ENCODE assay signal across 8 cellular contexts in the genomic region with DNA sequence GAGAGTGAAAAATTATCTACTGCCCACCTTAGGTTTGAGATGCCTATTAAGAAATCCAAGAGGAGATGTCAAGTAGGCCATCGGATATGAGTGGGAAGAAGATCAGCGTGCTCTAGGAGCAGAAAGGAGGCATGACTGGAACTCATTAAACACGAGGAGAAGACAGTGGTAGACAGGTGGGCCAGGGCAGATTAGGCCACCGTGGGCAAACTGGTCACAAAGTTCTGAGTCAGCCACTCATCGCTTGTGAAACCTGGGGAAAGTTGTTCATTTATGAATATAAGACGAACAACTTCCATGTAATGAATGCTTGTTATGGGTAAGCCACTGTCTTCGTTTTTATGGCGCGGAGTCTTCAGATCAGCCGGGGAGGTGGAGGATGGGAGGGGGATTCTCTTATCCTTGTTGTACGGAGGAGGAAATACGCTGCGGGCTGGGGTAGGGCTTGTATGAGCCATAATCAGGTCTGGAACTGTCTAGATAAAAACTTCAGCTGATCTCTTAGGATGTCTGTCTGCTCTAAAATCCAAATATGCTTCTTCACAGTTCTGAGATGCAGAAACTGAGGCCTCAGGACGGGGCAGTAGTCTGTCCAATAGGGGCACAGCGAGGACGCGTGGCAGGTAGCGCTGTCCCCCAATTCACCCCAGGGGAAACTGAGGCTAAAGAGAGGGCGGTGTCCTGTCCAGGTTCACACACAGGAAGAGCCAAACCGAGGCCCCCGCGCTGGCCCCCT. TPM values are rescaled to one million over a fixed set of nuclear protein-coding genes. Genes with fewer than 3 reads are reported as not detected.
A peak's percentile ranks its signal among the peaks of the same experiment; 100 is the strongest.
DNase-seq lines count a peak whose midpoint lies in the region; ATAC-seq and TF ChIP-seq lines count a peak whose summit lies in the region.

No MANE protein-coding gene starts in this region.

- peak overlapping the region; percentile 29 for H3K4me3 ChIP-seq in iPS-11a (ENCODE audit: low read depth, low read length)

- peak; percentile 17 for DNase-seq in activated naive CD4-positive, alpha-beta T cell treated with anti-CD3 and anti-CD28 coated beads for 36 hours
- DNase-seq in activated naive CD4-positive, alpha-beta T cell treated with anti-CD3 and anti-CD28 coated beads, Interleukin-2, amount 50 U/mL, for 16 hours, result no peak
- no peak for DNase-seq in activated B cell treated with CpG ODN at 0.5 μM for 24 hours
- DNase-seq in stimulated activated naive B cell treated with anti-CD40 and anti-IgM and Interleukin-4, amounts not matched to agents 10 μg/mL and 1 μg/mL and 100 μg/mL, for 72 hours, result no peak
- no peak for DNase-seq in DMS153 treated with DMSO at 0.1 percent for 48 hours (lab: John Stamatoyannopoulos, UW; ENCODE audit: unreplicated experiment)
- DNase-seq in NCI-H1436 (lab: John Stamatoyannopoulos, UW), result no peak

- H3K4me1 Mint-ChIP-seq in activated naive CD4-positive, alpha-beta T cell treated with anti-CD3 and anti-CD28 coated beads for 36 hours (ENCODE audit: low read depth), result peaks cover 35% of the 10 kb centered on the region
- H3K4me1 Mint-ChIP-seq in activated B cell treated with CpG ODN at 0.5 μM for 24 hours, result peaks cover 29% of the 10 kb centered on the region
- H3K4me1 Mint-ChIP-seq in stimulated activated naive B cell treated with anti-CD40 and anti-IgM and Interleukin-4, amounts not matched to agents 10 μg/mL and 1 μg/mL and 100 μg/mL, for 72 hours, result peaks cover 26 to 38% of the 10 kb centered on the region in 2 donors

- H3K36me3 Mint-ChIP-seq in activated naive CD4-positive, alpha-beta T cell treated with anti-CD3 and anti-CD28 coated beads for 36 hours (ENCODE audit: low read depth), result peaks cover 1% of the 10 kb centered on the region
- H3K36me3 Mint-ChIP-seq in activated B cell treated with CpG ODN at 0.5 μM for 24 hours (ENCODE audit: low read depth), result peaks cover 7% of the 10 kb centered on the region
- H3K36me3 Mint-ChIP-seq in stimulated activated naive B cell treated with anti-CD40 and anti-IgM and Interleukin-4, amounts not matched to agents 10 μg/mL and 1 μg/mL and 100 μg/mL, for 72 hours, result peaks cover 1 to 7% of the 10 kb centered on the region in 2 donors

- no peaks in the 10 kb centered on the region for H3K27me3 Mint-ChIP-seq in activated naive CD4-positive, alpha-beta T cell treated with anti-CD3 and anti-CD28 coated beads for 36 hours (ENCODE audit: low read depth)
- H3K27me3 Mint-ChIP-seq in activated B cell treated with CpG ODN at 0.5 μM for 24 hours, result no peaks in the 10 kb centered on the region
- no peaks in the 10 kb centered on the region for H3K27me3 Mint-ChIP-seq in stimulated activated naive B cell treated with anti-CD40 and anti-IgM and Interleukin-4, amounts not matched to agents 10 μg/mL and 1 μg/mL and 100 μg/mL, for 72 hours

- POLR2A ChIA-PET in activated B cell treated with CpG ODN at 0.5 μM for 24 hours (lab: Charles Lee), result interaction anchor here (0.9 to 3.2 kb wide), 4 partner anchors 18 to 733 kb away, joined by 3 to 40 read pairs (median 4); a partner anchor contains a TSS

- peak overlapping the region; percentile 97 for H3K4me3 Mint-ChIP-seq in activated naive CD4-positive, alpha-beta T cell treated with anti-CD3 and anti-CD28 coated beads for 36 hours
- peak overlapping the region; percentile 98 for H3K4me3 Mint-ChIP-seq in activated B cell treated with CpG ODN at 0.5 μM for 24 hours
- H3K4me3 Mint-ChIP-seq in stimulated activated naive B cell treated with anti-CD40 and anti-IgM and Interleukin-4, amounts not matched to agents 10 μg/mL and 1 μg/mL and 100 μg/mL, for 72 hours, result peak overlapping the region; percentile 88 to 89

- CTCF ChIA-PET in activated naive CD4-positive, alpha-beta T cell treated with anti-CD3 and anti-CD28 coated beads for 36 hours (lab: Charles Lee), result no interaction called here
- CTCF ChIA-PET in activated B cell treated with CpG ODN at 0.5 μM for 24 hours (lab: Charles Lee), result interaction anchor here (2.2 kb wide), 1 partner anchor 59 kb away, joined by 6 read pairs; no protein-coding TSS in a partner anchor

- H3K9me3 Mint-ChIP-seq in activated naive CD4-positive, alpha-beta T cell treated with anti-CD3 and anti-CD28 coated beads for 36 hours, result no peaks in the 10 kb centered on the region
- H3K9me3 Mint-ChIP-seq in activated B cell treated with CpG ODN at 0.5 μM for 24 hours, result no peaks in the 10 kb centered on the region
- no peaks in the 10 kb centered on the region for H3K9me3 Mint-ChIP-seq in stimulated activated naive B cell treated with anti-CD40 and anti-IgM and Interleukin-4, amounts not matched to agents 10 μg/mL and 1 μg/mL and 100 μg/mL, for 72 hours

- ATAC-seq in activated B cell treated with CpG ODN at 0.5 μM for 24 hours (ENCODE audit: low read depth) (no peak), GM18520 (IDR thresholded peaks at IDR 0.05; ENCODE audit: unreplicated experiment) (no peak)
- no peak for ATAC-seq in stimulated activated naive B cell treated with anti-CD40 and anti-IgM and Interleukin-4, amounts not matched to agents 10 μg/mL and 1 μg/mL and 100 μg/mL, for 72 hours (replicated peaks)

- H3K27ac Mint-ChIP-seq in activated naive CD4-positive, alpha-beta T cell treated with anti-CD3 and anti-CD28 coated beads for 36 hours, result peak overlapping the region; percentile 95
- peak overlapping the region; percentile 99 for H3K27ac Mint-ChIP-seq in activated B cell treated with CpG ODN at 0.5 μM for 24 hours
- H3K27ac Mint-ChIP-seq in stimulated activated naive B cell treated with anti-CD40 and anti-IgM and Interleukin-4, amounts not matched to agents 10 μg/mL and 1 μg/mL and 100 μg/mL, for 72 hours, result peak overlapping the region; percentile 95

- intact Hi-C loops in activated naive CD4-positive, alpha-beta T cell treated with anti-CD3 and anti-CD28 coated beads for 36 hours (cut with micrococcal nuclease), result loop anchor here (1.0 to 2.0 kb wide), 4 partner anchors 19 to 485 kb away; a partner anchor contains a TSS
- intact Hi-C loops in activated B cell treated with CpG ODN at 0.5 μM for 24 hours (cut with micrococcal nuclease), result loop anchor here (1.0 to 5.0 kb wide), 4 partner anchors 29 to 1142 kb away; a partner anchor contains a TSS

- TF ChIP-seq CTCF in activated B cell treated with CpG ODN at 0.5 μM for 24 hours (IDR thresholded peaks at IDR 0.05), result no peak

RNA-seq across cellular contexts. Expression of a gene that starts 1.1 kb away (rescaled TPM):
- 10 to 100 TPM; 17.8 to 21.4 TPM for total RNA-seq in activated naive CD4-positive, alpha-beta T cell treated with anti-CD3 and anti-CD28 coated beads for 36 hours
- total RNA-seq in activated B cell treated with CpG ODN at 0.5 μM for 24 hours, result 28.1 and 32.1 TPM in 2 replicates

RNA-seq across cellular contexts. Expression of a gene that starts 18.9 kb away (rescaled TPM):
- 10 to 100 TPM; 24.2 to 26.1 TPM for total RNA-seq in activated naive CD4-positive, alpha-beta T cell treated with anti-CD3 and anti-CD28 coated beads for 36 hours
- total RNA-seq in activated B cell treated with CpG ODN at 0.5 μM for 24 hours, result 40.8 and 42.3 TPM in 2 replicates

RNA-seq across cellular contexts. Expression of a gene that starts 35.8 kb away (rescaled TPM):
- not detected for total RNA-seq in activated naive CD4-positive, alpha-beta T cell treated with anti-CD3 and anti-CD28 coated beads for 36 hours
- total RNA-seq in activated B cell treated with CpG ODN at 0.5 μM for 24 hours, result not detected in 2 replicates

RNA-seq across cellular contexts. Expression of a gene that starts 57.6 kb away (rescaled TPM):
- total RNA-seq in activated naive CD4-positive, alpha-beta T cell treated with anti-CD3 and anti-CD28 coated beads for 36 hours, result not detected
- total RNA-seq in activated B cell treated with CpG ODN at 0.5 μM for 24 hours, result not detected in 2 replicates
